8 cellular contexts compared by ENCODE assay signal in genomic region chr1:59020151-59020997, GRCh38.
A peak's percentile ranks its signal among the peaks of the same experiment; 100 is the strongest.
DNase-seq lines count a peak whose midpoint lies in the region; ATAC-seq and TF ChIP-seq lines count a peak whose summit lies in the region.

No MANE protein-coding gene starts in this region.

- H3K27ac ChIP-seq in body of pancreas: peak overlapping the region; percentile 41 to 82 (median 63)
- H3K27ac ChIP-seq in left lung: peak overlapping the region; percentile 79 to 80

- DNase-seq in CD14-positive monocyte (ENCODE audit: low spot score) (peak; percentile 78), T-helper 1 cell (peak in 3 of 5 donors; percentile 10 to 87 (median 24)), body of pancreas (peak; percentile 55 to 80 (median 62)), left lung (peak in 1 of 2 donors; percentile 66), NCI-H1436 (lab: John Stamatoyannopoulos, UW) (no peak)
- peak; percentile 29 to 69 for DNase-seq in stimulated activated effector memory CD8-positive, alpha-beta T cell treated with anti-CD3 and anti-CD28 coated beads, Interleukin-12 subunit alpha, Interleukin-12 subunit beta, amount 100 ng/mL, for 72 hours (ENCODE audit: low spot score in 2 of 2)

- peak; percentile 94 for ATAC-seq in GM19438 (IDR thresholded peaks at IDR 0.05; ENCODE audit: low read depth, unreplicated experiment)
- ATAC-seq in HG03520 (IDR thresholded peaks at IDR 0.05; ENCODE audit: unreplicated experiment): peak; percentile 93
- ATAC-seq in body of pancreas: peak; percentile 92
- peak; percentile 93 for ATAC-seq in left lung
- ATAC-seq in stimulated activated effector memory CD8-positive, alpha-beta T cell treated with anti-CD3 and anti-CD28 coated beads, Interleukin-12 subunit alpha, Interleukin-12 subunit beta, amount 100 ng/mL, for 72 hours: peak; percentile 96

- H3K9me3 ChIP-seq in body of pancreas (no peaks in the 10 kb centered on the region), left lung (no peaks in the 10 kb centered on the region)

- TF ChIP-seq POLR2A in body of pancreas (IDR thresholded peaks at IDR 0.05): peak in 1 of 3 donors; percentile 32

- no peaks in the 10 kb centered on the region for H3K36me3 Mint-ChIP-seq in CD14-positive monocyte
- H3K36me3 Mint-ChIP-seq in stimulated activated effector memory CD8-positive, alpha-beta T cell treated with anti-CD3 and anti-CD28 coated beads, Interleukin-12 subunit alpha, Interleukin-12 subunit beta, amount 100 ng/mL, for 72 hours: no peaks in the 10 kb centered on the region

- WGBS in body of pancreas, 2 donors: 42 to 45% methylated on average over 2 of the region's 2 CpGs

- H3K27ac Mint-ChIP-seq in CD14-positive monocyte: peak overlapping the region; percentile 89 to 93 (median 91)
- peak overlapping the region; percentile 97 for H3K27ac Mint-ChIP-seq in stimulated activated effector memory CD8-positive, alpha-beta T cell treated with anti-CD3 and anti-CD28 coated beads, Interleukin-12 subunit alpha, Interleukin-12 subunit beta, amount 100 ng/mL, for 72 hours

- peaks cover 0 to 7% (median 0%) of the 10 kb centered on the region in 7 donors for H3K9me3 Mint-ChIP-seq in CD14-positive monocyte
- peaks cover 7% of the 10 kb centered on the region for H3K9me3 Mint-ChIP-seq in stimulated activated effector memory CD8-positive, alpha-beta T cell treated with anti-CD3 and anti-CD28 coated beads, Interleukin-12 subunit alpha, Interleukin-12 subunit beta, amount 100 ng/mL, for 72 hours

- H3K4me1 ChIP-seq in body of pancreas (peaks cover 14% of the 10 kb centered on the region), left lung (peaks cover 5 to 23% of the 10 kb centered on the region in 2 donors)

- H3K4me3 ChIP-seq in body of pancreas (no peak overlapping the region), left lung (peak overlapping the region in 1 of 2 donors; percentile 26)

- intact Hi-C loops in CD14-positive monocyte (cut with micrococcal nuclease): loop anchor here in 1 of 2 donors (10.0 kb wide), 1 partner anchor 654 kb away; no protein-coding TSS in a partner anchor
- intact Hi-C loops in body of pancreas (cut with DNase I): no loop called here
- intact Hi-C loops in left lung (cut with DNase I): no loop called here

- H3K4me3 Mint-ChIP-seq in CD14-positive monocyte: peak overlapping the region; percentile 51 to 77
- H3K4me3 Mint-ChIP-seq in stimulated activated effector memory CD8-positive, alpha-beta T cell treated with anti-CD3 and anti-CD28 coated beads, Interleukin-12 subunit alpha, Interleukin-12 subunit beta, amount 100 ng/mL, for 72 hours: peak overlapping the region; percentile 68

- H3K4me1 Mint-ChIP-seq in CD14-positive monocyte: peaks cover 41% of the 10 kb centered on the region
- H3K4me1 Mint-ChIP-seq in stimulated activated effector memory CD8-positive, alpha-beta T cell treated with anti-CD3 and anti-CD28 coated beads, Interleukin-12 subunit alpha, Interleukin-12 subunit beta, amount 100 ng/mL, for 72 hours: peaks cover 45% of the 10 kb centered on the region

- TF ChIP-seq CTCF in CD14-positive monocyte (IDR thresholded peaks at IDR 0.05) (no peak), body of pancreas (IDR thresholded peaks at IDR 0.05) (no peak), left lung (IDR thresholded peaks at IDR 0.05) (no peak)

- H3K36me3 ChIP-seq in body of pancreas (replicated peaks in 1 of 2; ENCODE audit: insufficient read depth in 1 of 2, low read depth in 2 of 2): no peaks in the 10 kb centered on the region
- H3K36me3 ChIP-seq in left lung: no peaks in the 10 kb centered on the region

- H3K27me3 ChIP-seq in body of pancreas: no peaks in the 10 kb centered on the region
- H3K27me3 ChIP-seq in left lung: no peaks in the 10 kb centered on the region

- H3K27me3 Mint-ChIP-seq in CD14-positive monocyte (ENCODE audit: low read depth in 3 of 3): peaks cover 0 to 3% (median 0%) of the 10 kb centered on the region in 3 donors
